ENCODE assay signal across 27 cellular contexts in the genomic region with DNA sequence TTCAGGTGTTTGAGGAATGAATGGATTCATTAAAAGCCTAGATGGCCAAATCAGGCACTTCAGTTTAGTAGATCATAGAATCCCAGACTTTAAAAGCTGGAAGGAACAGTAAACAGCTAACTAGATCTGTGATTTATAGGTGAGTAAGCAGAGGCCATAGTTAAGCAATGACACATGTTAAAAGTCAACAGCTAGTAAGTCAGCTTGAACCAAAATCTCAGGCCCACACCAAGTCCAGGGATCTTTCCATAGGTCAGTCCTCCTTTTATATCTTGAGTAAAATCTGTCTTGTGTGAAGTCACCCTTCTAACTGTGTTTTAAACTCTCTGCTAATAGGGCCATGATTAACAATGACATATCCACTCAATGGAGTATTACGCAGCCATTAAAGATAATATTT.
"Had no signal": no experiment of that assay in that cellular context is flagged by ENCODE, and none has a peak within 500 bp of the region (broad histone marks: within the 10 kb centered on the region; RNA-seq: fewer than 3 reads in every experiment).

No MANE protein-coding gene starts in this region.

- H3K9me3 ChIP-seq: left lung, sigmoid colon, testis, vagina had no signal

- H3K27ac ChIP-seq: brain microvascular endothelial cell, hepatocyte, left lung, sigmoid colon, testis, vagina, WERI-Rb-1 had no signal

- H3K4me1 Mint-ChIP-seq: activated CD4-positive, alpha-beta T cell treated with anti-CD3 and anti-CD28 coated beads, Interleukin-2, amount 10 ng/mL, durations not matched to agents 7 days and 5 days; activated naive CD4-positive, alpha-beta T cell treated with anti-CD3 and anti-CD28 coated beads, Interleukin-2, amount 50 U/mL, for 24 hours; immature natural killer cell; naive thymus-derived CD8-positive, alpha-beta T cell; stimulated activated naive B cell treated with anti-CD40 and anti-IgM and Interleukin-4, amounts not matched to agents 10 μg/mL and 1 μg/mL and 100 μg/mL, for 72 hours had no signal

- H3K27me3 Mint-ChIP-seq: stimulated activated naive B cell treated with anti-CD40 and anti-IgM and Interleukin-4, amounts not matched to agents 10 μg/mL and 1 μg/mL and 100 μg/mL, for 72 hours had no signal

- H2AFZ ChIP-seq: hepatocyte had no signal

- H3K4me3 ChIP-seq: hepatocyte, left lung, lung, sigmoid colon, testis, vagina had no signal

- H3K36me3 Mint-ChIP-seq: activated naive CD4-positive, alpha-beta T cell treated with anti-CD3 and anti-CD28 coated beads, Interleukin-2, amount 50 U/mL, for 24 hours; immature natural killer cell; mesothelial cell of epicardium; naive thymus-derived CD8-positive, alpha-beta T cell; stimulated activated naive B cell treated with anti-CD40 and anti-IgM and Interleukin-4, amounts not matched to agents 10 μg/mL and 1 μg/mL and 100 μg/mL, for 72 hours had no signal

- H3K4me3 Mint-ChIP-seq: activated CD4-positive, alpha-beta T cell treated with anti-CD3 and anti-CD28 coated beads, Interleukin-2, amount 10 ng/mL, durations not matched to agents 7 days and 5 days; activated CD8-positive, alpha-beta T cell treated with anti-CD3 and anti-CD28 coated beads, Interleukin-2, amount 10 ng/mL, durations not matched to agents 7 days and 5 days; activated naive CD4-positive, alpha-beta T cell treated with anti-CD3 and anti-CD28 coated beads, Interleukin-2, amount 50 U/mL, for 24 hours; immature natural killer cell; mesothelial cell of epicardium; naive thymus-derived CD8-positive, alpha-beta T cell; stimulated activated naive B cell treated with anti-CD40 and anti-IgM and Interleukin-4, amounts not matched to agents 10 μg/mL and 1 μg/mL and 100 μg/mL, for 72 hours; T-helper 2 cell treated with Interferon-gamma antibody and Interleukin-4, amounts not matched to agents 5 μg/mL and 100 μg/mL, for 36 hours had no signal

- H3K9me3 Mint-ChIP-seq: activated CD4-positive, alpha-beta T cell treated with anti-CD3 and anti-CD28 coated beads, Interleukin-2, amount 10 ng/mL, durations not matched to agents 7 days and 5 days; activated naive CD4-positive, alpha-beta T cell treated with anti-CD3 and anti-CD28 coated beads, Interleukin-2, amount 50 U/mL, for 24 hours; mesothelial cell of epicardium; naive thymus-derived CD8-positive, alpha-beta T cell; stimulated activated naive B cell treated with anti-CD40 and anti-IgM and Interleukin-4, amounts not matched to agents 10 μg/mL and 1 μg/mL and 100 μg/mL, for 72 hours; T-helper 2 cell treated with Interferon-gamma antibody and Interleukin-4, amounts not matched to agents 5 μg/mL and 100 μg/mL, for 36 hours had no signal

- H3K27ac Mint-ChIP-seq: activated CD4-positive, alpha-beta T cell treated with anti-CD3 and anti-CD28 coated beads, Interleukin-2, amount 10 ng/mL, durations not matched to agents 7 days and 5 days; activated CD8-positive, alpha-beta T cell treated with anti-CD3 and anti-CD28 coated beads, Interleukin-2, amount 10 ng/mL, durations not matched to agents 7 days and 5 days; activated naive CD4-positive, alpha-beta T cell treated with anti-CD3 and anti-CD28 coated beads, Interleukin-2, amount 50 U/mL, for 24 hours; immature natural killer cell; mesothelial cell of epicardium; naive thymus-derived CD8-positive, alpha-beta T cell; stimulated activated naive B cell treated with anti-CD40 and anti-IgM and Interleukin-4, amounts not matched to agents 10 μg/mL and 1 μg/mL and 100 μg/mL, for 72 hours; T-helper 2 cell treated with Interferon-gamma antibody and Interleukin-4, amounts not matched to agents 5 μg/mL and 100 μg/mL, for 36 hours had no signal

- ATAC-seq: activated CD8-positive, alpha-beta T cell treated with anti-CD3 and anti-CD28 coated beads, Interleukin-2, amount 10 ng/mL, durations not matched to agents 7 days and 5 days; naive thymus-derived CD8-positive, alpha-beta T cell; stimulated activated naive B cell treated with anti-CD40 and anti-IgM and Interleukin-4, amounts not matched to agents 10 μg/mL and 1 μg/mL and 100 μg/mL, for 72 hours had no signal

- H3K27me3 ChIP-seq: brain microvascular endothelial cell, hepatocyte, left lung, sigmoid colon, testis, vagina had no signal

- H3K36me3 ChIP-seq: brain microvascular endothelial cell, left lung, sigmoid colon, vagina, WERI-Rb-1 had no signal

- DNase-seq: activated CD4-positive, alpha-beta T cell treated with anti-CD3 and anti-CD28 coated beads, Interleukin-2, amount 10 ng/mL, durations not matched to agents 7 days and 5 days; activated CD4-positive, CD25-positive, alpha-beta regulatory T cell treated with anti-CD3 and anti-CD28 coated beads, Interleukin-2, amount 50 U/mL, for 72 hours; activated CD8-positive, alpha-beta T cell treated with anti-CD3 and anti-CD28 coated beads, Interleukin-2, amount 10 ng/mL, durations not matched to agents 7 days and 5 days; activated gamma-delta T cell treated with Interleukin-2 at 50 U/mL for 16 hours; activated T-cell treated with anti-CD3 and anti-CD28 coated beads, Interleukin-2, amount 50 U/mL, for 1 hour; aorta; brain microvascular endothelial cell; central memory CD4-positive, alpha-beta T cell; dermis blood vessel endothelial cell; effector CD8-positive, alpha-beta T cell; immature natural killer cell; left lung; naive thymus-derived CD8-positive, alpha-beta T cell; retina; sigmoid colon; stimulated activated CD4-positive, alpha-beta T cell treated with anti-CD3 and anti-CD28 coated beads, Interleukin-2, amount 100 ng/mL, for 48 hours; stimulated activated CD8-positive, alpha-beta memory T cell treated with anti-CD3 and anti-CD28 coated beads, Interleukin-4, amount 100 ng/mL, for 48 hours; stimulated activated naive B cell treated with anti-CD40 and anti-IgM and Interleukin-4, amounts not matched to agents 10 μg/mL and 1 μg/mL and 100 μg/mL, for 72 hours; testis; trophoblast cell; WERI-Rb-1 had no signal

- H3K79me2 ChIP-seq: hepatocyte had no signal

- H3K4me1 ChIP-seq: left lung, sigmoid colon, testis, vagina had no signal

- H3K4me2 ChIP-seq: hepatocyte had no signal
